ENCODE assay signal across 1 cellular context in the genomic region with DNA sequence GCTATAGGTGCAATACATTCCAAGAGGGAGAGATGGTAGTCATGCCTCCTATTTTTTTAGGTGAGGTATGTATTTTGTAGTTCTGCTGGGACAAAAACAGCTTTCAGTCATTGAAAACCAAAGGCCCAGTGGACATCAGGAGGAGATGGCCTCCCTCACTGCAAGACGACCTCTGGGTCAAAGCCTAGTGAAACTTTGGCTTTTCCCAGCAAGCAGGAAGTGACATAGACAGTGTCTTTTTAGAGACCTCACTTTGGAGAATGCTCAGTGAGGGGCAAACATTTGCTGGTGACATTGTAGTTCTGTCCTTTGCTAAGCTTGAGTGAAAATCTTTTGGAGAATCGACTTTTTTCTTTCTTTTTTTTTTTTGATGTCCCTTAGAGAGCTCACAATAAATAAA.
A peak's percentile ranks its signal among the peaks of the same experiment; 100 is the strongest.
TF ChIP-seq lines count a peak whose summit lies in the region.

No MANE protein-coding gene starts in this region.

TF ChIP-seq in liver, 16 proteins besides CTCF, POLR2A, EP300 and RAD21 (continued from another document):
- peak; percentile 16 for TF ChIP-seq REST (IDR thresholded peaks at IDR 0.05)
- TF ChIP-seq FOXA1 (IDR thresholded peaks at IDR 0.05) = no peak
- peak; percentile 47 for TF ChIP-seq MAX (IDR thresholded peaks at IDR 0.05)
- peak; percentile 95 for TF ChIP-seq NR2F2 (IDR thresholded peaks at IDR 0.05)
- no peak for TF ChIP-seq FOXA2 (IDR thresholded peaks at IDR 0.05)
- peak; percentile 67 to 81 for TF ChIP-seq HNF4A (conservative IDR thresholded peaks at IDR 0.05)
- no peak for TF ChIP-seq HNF4G (IDR thresholded peaks at IDR 0.05)
- no peak for TF ChIP-seq EGR1 (IDR thresholded peaks at IDR 0.05; ENCODE audit: low read depth in 2 of 2)
- TF ChIP-seq RXRA (IDR thresholded peaks at IDR 0.05) = peak; percentile 77 to 84
- peak; percentile 29 to 57 for TF ChIP-seq GABPA (IDR thresholded peaks at IDR 0.05 in 1 of 2, conservative IDR thresholded peaks at IDR 0.05 in 1 of 2)
- peak; percentile 68 for TF ChIP-seq SP1 (IDR thresholded peaks at IDR 0.05)
- TF ChIP-seq YY1 (IDR thresholded peaks at IDR 0.05) = peak; percentile 49
- TF ChIP-seq, protein P1, sequence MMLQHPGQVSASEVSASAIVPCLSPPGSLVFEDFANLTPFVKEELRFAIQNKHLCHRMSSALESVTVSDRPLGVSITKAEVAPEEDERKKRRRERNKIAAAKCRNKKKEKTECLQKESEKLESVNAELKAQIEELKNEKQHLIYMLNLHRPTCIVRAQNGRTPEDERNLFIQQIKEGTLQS (IDR thresholded peaks at IDR 0.05) = no peak
- no peak for TF ChIP-seq ZBTB33 (IDR thresholded peaks at IDR 0.05)
